Comparison of ENCODE assay signal across 1 cellular context in genomic region chr10:113347508-113347907, GRCh38.
TF ChIP-seq lines count a peak whose summit lies in the region.

No MANE protein-coding gene starts in this region.

TF ChIP-seq in WTC11, 78 proteins besides CTCF, POLR2A, EP300 and RAD21 (continued from another document):
- TF ChIP-seq ZNF425 (CRISPR knock-in tag; conservative IDR thresholded peaks at IDR 0.05) (no peak), OVOL2 (CRISPR knock-in tag; IDR thresholded peaks at IDR 0.05; ENCODE audit: borderline replicate concordance) (no peak), ZNF281 (CRISPR knock-in tag; IDR thresholded peaks at IDR 0.05) (no peak), KAT7 (CRISPR knock-in tag; IDR thresholded peaks at IDR 0.05; ENCODE audit: borderline replicate concordance) (no peak), TP53 (CRISPR knock-in tag; IDR thresholded peaks at IDR 0.05) (no peak), TEAD1 (CRISPR knock-in tag; IDR thresholded peaks at IDR 0.05) (no peak)
